9 cellular contexts compared by ENCODE assay signal in genomic region chr3:65597225-65597951, GRCh38.
DNase-seq lines count a peak whose midpoint lies in the region; ATAC-seq and TF ChIP-seq lines count a peak whose summit lies in the region.
"Had no signal": no experiment of that assay in that cellular context is flagged by ENCODE, and none has a peak within 500 bp of the region (broad histone marks: within the 10 kb centered on the region; RNA-seq: fewer than 3 reads in every experiment).

No MANE protein-coding gene starts in this region.

- H3K4me2 ChIP-seq in skeletal muscle satellite cell (ENCODE audit: low read length): peak overlapping the region; percentile 86

- POLR2A ChIA-PET in HEK293 (lab: Yijun Ruan, JAX): interaction anchor here (0.6 kb wide), 1 partner anchor 22 kb away, joined by 3 read pairs; no protein-coding TSS in a partner anchor

- H3K9me3 ChIP-seq in HEK293 (ENCODE audit: control insufficient read depth, insufficient read depth, low read depth, low read length) (no peaks in the 10 kb centered on the region), iPS-18a (ENCODE audit: control insufficient read depth, low read depth, low read length) (no peaks in the 10 kb centered on the region), skeletal muscle satellite cell (replicated peaks; ENCODE audit: low read length) (no peaks in the 10 kb centered on the region)

- H3K27ac ChIP-seq in HEK293 (ENCODE audit: extremely low read depth, low read depth, low read length): no peak overlapping the region
- H3K27ac ChIP-seq in iPS-18a (ENCODE audit: low read length): peak overlapping the region; percentile 95

- H3K9ac ChIP-seq in iPS-18a (ENCODE audit: low read length): peak overlapping the region; percentile 96
- H3K9ac ChIP-seq in skeletal muscle satellite cell (ENCODE audit: low read depth, low read length): peak overlapping the region; percentile 18

- ATAC-seq in GM21737 (IDR thresholded peaks at IDR 0.05; ENCODE audit: unreplicated experiment) (no peak), HG03139 (IDR thresholded peaks at IDR 0.05; ENCODE audit: unreplicated experiment) (no peak)

- H3K27me3 ChIP-seq in iPS-18a (ENCODE audit: control insufficient read depth, insufficient read depth, low read length) (no peaks in the 10 kb centered on the region), skeletal muscle satellite cell (ENCODE audit: control insufficient read depth, insufficient read depth, low read length) (no peaks in the 10 kb centered on the region)

- DNase-seq in astrocyte of the hippocampus (ENCODE audit: low read depth, low spot score): peak; percentile 82
- DNase-seq in stimulated activated naive CD4-positive, alpha-beta T cell (lab: John Stamatoyannopoulos, UW): no peak
- DNase-seq in activated CD8-positive, alpha-beta memory T cell treated with anti-CD3 and anti-CD28 coated beads, Interleukin-2, amount 50 U/mL, for 48 hours: no peak
- DNase-seq: activated CD4-positive, alpha-beta T cell treated with anti-CD3 and anti-CD28 coated beads, Interleukin-2, amount 10 ng/mL, durations not matched to agents 24 days and 14 days had no signal

- H3K36me3 ChIP-seq in HEK293 (ENCODE audit: control insufficient read depth in 2 of 2, insufficient read depth in 1 of 2, low read length in 2 of 2) (no peaks in the 10 kb centered on the region), iPS-18a (ENCODE audit: control insufficient read depth, low read depth, low read length) (no peaks in the 10 kb centered on the region), skeletal muscle satellite cell (ENCODE audit: insufficient read depth, low read length) (no peaks in the 10 kb centered on the region)

- peaks cover 4% of the 10 kb centered on the region; the same call in 1 of the 2 replicates for H3K4me1 ChIP-seq in HEK293 (ENCODE audit: control insufficient read depth, insufficient read depth, low read length)
- peaks cover 49% of the 10 kb centered on the region for H3K4me1 ChIP-seq in iPS-18a (ENCODE audit: control insufficient read depth, low read depth, low read length)
- peaks cover 12% of the 10 kb centered on the region for H3K4me1 ChIP-seq in skeletal muscle satellite cell (ENCODE audit: control insufficient read depth, insufficient read depth, low read length)

- CTCF ChIA-PET in HEK293 (lab: Yijun Ruan, JAX): interaction anchor here (1.4 kb wide), 1 partner anchor 75 kb away, joined by 4 read pairs; no protein-coding TSS in a partner anchor

- peak overlapping the region; percentile 32 for H3K4me3 ChIP-seq in HEK293 (ENCODE audit: low read depth, low read length)
- peak overlapping the region; percentile 86 for H3K4me3 ChIP-seq in iPS-18a (ENCODE audit: low read length)
- peak overlapping the region; percentile 64 for H3K4me3 ChIP-seq in skeletal muscle satellite cell (ENCODE audit: low read length)

- no peak for TF ChIP-seq CTCF in HEK293 (tag by site-specific recombination; IDR thresholded peaks at IDR 0.05)

TF ChIP-seq in HEK293, 187 proteins besides CTCF, POLR2A, EP300 and RAD21:
- no peak for TF ChIP-seq ZNF704 (tag by site-specific recombination; IDR thresholded peaks at IDR 0.05)
- 0 out of 2 replicates have a peak, but pooled peaks have one; percentile 37 for TF ChIP-seq ZFHX2 (tag by site-specific recombination; conservative IDR thresholded peaks at IDR 0.05)
- peak; percentile 16; the same call in 1 of the 2 replicates for TF ChIP-seq PATZ1 (tag by site-specific recombination; IDR thresholded peaks at IDR 0.05)
- peak; percentile 88 for TF ChIP-seq ZNF335 (tag by site-specific recombination; conservative IDR thresholded peaks at IDR 0.05)

Comparison
In these comparisons a context has a peak if more than half of its experiments do, and no peak if none do; other contexts are left out.
1. H3K4me3 ChIP-seq: peak in every context shown above with its lines; median percentile 86 in iPS-18a; 64 in skeletal muscle satellite cell; 32 in HEK293.